Comparison of ENCODE assay signal across 1 cellular context in genomic region chr19:48573163-48573505, GRCh38.
A peak's percentile ranks its signal among the peaks of the same experiment; 100 is the strongest.
TF ChIP-seq lines count a peak whose summit lies in the region.

No MANE protein-coding gene starts in this region.

TF ChIP-seq in HepG2, 621 proteins besides CTCF, POLR2A, EP300 and RAD21:
- TF ChIP-seq ZFY (CRISPR knock-in tag; IDR thresholded peaks at IDR 0.05) (no peak), FOSL1 (CRISPR knock-in tag; IDR thresholded peaks at IDR 0.05; ENCODE audit: borderline replicate concordance) (no peak), FOSL2 (CRISPR knock-in tag; IDR thresholded peaks at IDR 0.05) (peak; percentile 45; the same call in 1 of the 2 replicates), RFX5 (IDR thresholded peaks at IDR 0.05; ENCODE audit: low read depth, low read length) (no peak), KLF12 (CRISPR knock-in tag; IDR thresholded peaks at IDR 0.05; ENCODE audit: borderline replicate concordance) (no peak), ZNF816 (CRISPR knock-in tag; IDR thresholded peaks at IDR 0.05; ENCODE audit: borderline replicate concordance) (no peak), CENPT (CRISPR knock-in tag; IDR thresholded peaks at IDR 0.05; ENCODE audit: low read depth) (no peak), NONO (IDR thresholded peaks at IDR 0.05) (no peak), NONO (CRISPR knock-in tag; conservative IDR thresholded peaks at IDR 0.05) (no peak), GTF2F1 (IDR thresholded peaks at IDR 0.05; ENCODE audit: low read length) (no peak), HHEX (CRISPR knock-in tag; IDR thresholded peaks at IDR 0.05) (no peak), PHF20 (CRISPR knock-in tag; IDR thresholded peaks at IDR 0.05) (no peak), MIER2 (CRISPR knock-in tag; IDR thresholded peaks at IDR 0.05) (no peak), ZMAT3 (CRISPR knock-in tag; conservative IDR thresholded peaks at IDR 0.05) (no peak), USF2 (IDR thresholded peaks at IDR 0.05; ENCODE audit: low read depth, low read length) (no peak), USF2 (CRISPR knock-in tag; IDR thresholded peaks at IDR 0.05; ENCODE audit: borderline replicate concordance) (no peak), ZNF687 (CRISPR knock-in tag; IDR thresholded peaks at IDR 0.05) (peak; percentile 10; the same call in 1 of the 2 replicates)
- TF ChIP-seq, protein P1, sequence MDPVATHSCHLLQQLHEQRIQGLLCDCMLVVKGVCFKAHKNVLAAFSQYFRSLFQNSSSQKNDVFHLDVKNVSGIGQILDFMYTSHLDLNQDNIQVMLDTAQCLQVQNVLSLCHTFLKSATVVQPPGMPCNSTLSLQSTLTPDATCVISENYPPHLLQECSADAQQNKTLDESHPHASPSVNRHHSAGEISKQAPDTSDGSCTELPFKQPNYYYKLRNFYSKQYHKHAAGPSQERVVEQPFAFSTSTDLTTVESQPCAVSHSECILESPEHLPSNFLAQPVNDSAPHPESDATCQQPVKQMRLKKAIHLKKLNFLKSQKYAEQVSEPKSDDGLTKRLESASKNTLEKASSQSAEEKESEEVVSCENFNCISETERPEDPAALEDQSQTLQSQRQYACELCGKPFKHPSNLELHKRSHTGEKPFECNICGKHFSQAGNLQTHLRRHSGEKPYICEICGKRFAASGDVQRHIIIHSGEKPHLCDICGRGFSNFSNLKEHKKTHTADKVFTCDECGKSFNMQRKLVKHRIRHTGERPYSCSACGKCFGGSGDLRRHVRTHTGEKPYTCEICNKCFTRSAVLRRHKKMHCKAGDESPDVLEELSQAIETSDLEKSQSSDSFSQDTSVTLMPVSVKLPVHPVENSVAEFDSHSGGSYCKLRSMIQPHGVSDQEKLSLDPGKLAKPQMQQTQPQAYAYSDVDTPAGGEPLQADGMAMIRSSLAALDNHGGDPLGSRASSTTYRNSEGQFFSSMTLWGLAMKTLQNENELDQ (CRISPR knock-in tag; IDR thresholded peaks at IDR 0.05; ENCODE audit: borderline replicate concordance): no peak
- TF ChIP-seq, protein P2, sequence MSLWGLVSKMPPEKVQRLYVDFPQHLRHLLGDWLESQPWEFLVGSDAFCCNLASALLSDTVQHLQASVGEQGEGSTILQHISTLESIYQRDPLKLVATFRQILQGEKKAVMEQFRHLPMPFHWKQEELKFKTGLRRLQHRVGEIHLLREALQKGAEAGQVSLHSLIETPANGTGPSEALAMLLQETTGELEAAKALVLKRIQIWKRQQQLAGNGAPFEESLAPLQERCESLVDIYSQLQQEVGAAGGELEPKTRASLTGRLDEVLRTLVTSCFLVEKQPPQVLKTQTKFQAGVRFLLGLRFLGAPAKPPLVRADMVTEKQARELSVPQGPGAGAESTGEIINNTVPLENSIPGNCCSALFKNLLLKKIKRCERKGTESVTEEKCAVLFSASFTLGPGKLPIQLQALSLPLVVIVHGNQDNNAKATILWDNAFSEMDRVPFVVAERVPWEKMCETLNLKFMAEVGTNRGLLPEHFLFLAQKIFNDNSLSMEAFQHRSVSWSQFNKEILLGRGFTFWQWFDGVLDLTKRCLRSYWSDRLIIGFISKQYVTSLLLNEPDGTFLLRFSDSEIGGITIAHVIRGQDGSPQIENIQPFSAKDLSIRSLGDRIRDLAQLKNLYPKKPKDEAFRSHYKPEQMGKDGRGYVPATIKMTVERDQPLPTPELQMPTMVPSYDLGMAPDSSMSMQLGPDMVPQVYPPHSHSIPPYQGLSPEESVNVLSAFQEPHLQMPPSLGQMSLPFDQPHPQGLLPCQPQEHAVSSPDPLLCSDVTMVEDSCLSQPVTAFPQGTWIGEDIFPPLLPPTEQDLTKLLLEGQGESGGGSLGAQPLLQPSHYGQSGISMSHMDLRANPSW (CRISPR knock-in tag; IDR thresholded peaks at IDR 0.05; ENCODE audit: borderline replicate concordance): no peak
- TF ChIP-seq, protein P3, sequence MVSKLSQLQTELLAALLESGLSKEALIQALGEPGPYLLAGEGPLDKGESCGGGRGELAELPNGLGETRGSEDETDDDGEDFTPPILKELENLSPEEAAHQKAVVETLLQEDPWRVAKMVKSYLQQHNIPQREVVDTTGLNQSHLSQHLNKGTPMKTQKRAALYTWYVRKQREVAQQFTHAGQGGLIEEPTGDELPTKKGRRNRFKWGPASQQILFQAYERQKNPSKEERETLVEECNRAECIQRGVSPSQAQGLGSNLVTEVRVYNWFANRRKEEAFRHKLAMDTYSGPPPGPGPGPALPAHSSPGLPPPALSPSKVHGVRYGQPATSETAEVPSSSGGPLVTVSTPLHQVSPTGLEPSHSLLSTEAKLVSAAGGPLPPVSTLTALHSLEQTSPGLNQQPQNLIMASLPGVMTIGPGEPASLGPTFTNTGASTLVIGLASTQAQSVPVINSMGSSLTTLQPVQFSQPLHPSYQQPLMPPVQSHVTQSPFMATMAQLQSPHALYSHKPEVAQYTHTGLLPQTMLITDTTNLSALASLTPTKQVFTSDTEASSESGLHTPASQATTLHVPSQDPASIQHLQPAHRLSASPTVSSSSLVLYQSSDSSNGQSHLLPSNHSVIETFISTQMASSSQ (IDR thresholded peaks at IDR 0.05; ENCODE audit: low read depth): no peak
- TF ChIP-seq, protein P3 (CRISPR knock-in tag; IDR thresholded peaks at IDR 0.05; ENCODE audit: borderline replicate concordance): no peak
